ENCODE assay signal across 28 cellular contexts in the genomic region with DNA sequence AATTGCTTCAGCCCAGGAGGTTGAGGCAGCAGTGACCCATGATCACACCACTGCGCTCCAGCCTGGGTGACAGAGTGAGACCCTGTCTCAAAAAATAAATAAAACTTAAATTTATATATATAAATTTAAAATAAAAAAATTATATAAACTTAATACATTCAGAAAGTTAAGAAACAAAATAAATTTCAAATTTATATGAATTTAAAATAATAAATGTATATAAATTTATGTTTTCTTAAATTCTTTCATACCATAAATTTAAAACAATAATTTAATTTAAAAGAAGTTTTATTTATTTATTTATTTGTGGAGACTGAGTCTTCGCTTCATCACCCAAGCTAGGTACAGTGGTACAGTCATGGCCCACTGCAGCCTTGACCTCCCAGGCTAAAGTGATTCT.
"Had no signal": no experiment of that assay in that cellular context is flagged by ENCODE, and none has a peak within 500 bp of the region (broad histone marks: within the 10 kb centered on the region; RNA-seq: fewer than 3 reads in every experiment).

No MANE protein-coding gene starts in this region.

- H3K27me3 ChIP-seq: adrenal gland, body of pancreas, colonic mucosa, esophagus muscularis mucosa, foreskin keratinocyte, gastroesophageal sphincter, heart right ventricle had no signal

- ATAC-seq: activated CD4-positive, CD25-positive, alpha-beta regulatory T cell treated with anti-CD3 and anti-CD28 coated beads, Interleukin-2, amount 50 U/mL, for 24 hours; activated CD8-positive, alpha-beta memory T cell treated with anti-CD3 and anti-CD28 coated beads, Interleukin-2, amount 10 ng/mL, durations not matched to agents 7 days and 5 days; activated CD8-positive, alpha-beta T cell treated with anti-CD3 and anti-CD28 coated beads, Interleukin-2, amount 10 ng/mL, durations not matched to agents 7 days and 5 days; body of pancreas; foreskin keratinocyte; gastroesophageal sphincter; heart right ventricle had no signal

- H3K4me3 ChIP-seq: adrenal gland, body of pancreas, colonic mucosa, esophagus muscularis mucosa, gastroesophageal sphincter, heart right ventricle had no signal

- H3K36me3 ChIP-seq: colonic mucosa had no signal

- H3K9me3 ChIP-seq: adrenal gland, body of pancreas, colonic mucosa, esophagus muscularis mucosa, gastroesophageal sphincter, heart right ventricle had no signal

- H3K27ac ChIP-seq: adrenal gland, body of pancreas, colonic mucosa, esophagus muscularis mucosa, foreskin keratinocyte, gastroesophageal sphincter, heart right ventricle, VCaP had no signal

- H3K4me1 ChIP-seq: body of pancreas, colonic mucosa, foreskin keratinocyte, gastroesophageal sphincter had no signal

- DNase-seq: activated B cell treated with CpG ODN at 0.5 μM for 24 hours; activated CD4-positive, alpha-beta memory T cell treated with anti-CD3 and anti-CD28 coated beads for 36 hours; activated CD4-positive, alpha-beta T cell treated with anti-CD3 and anti-CD28 coated beads for 48 hours; activated CD4-positive, alpha-beta T cell treated with anti-CD3 and anti-CD28 coated beads, Interleukin-2, amount 50 U/mL, for 1 hour; activated CD8-positive, alpha-beta memory T cell treated with anti-CD3 and anti-CD28 coated beads, Interleukin-2, amount 10 ng/mL, durations not matched to agents 7 days and 5 days; activated CD8-positive, alpha-beta memory T cell treated with anti-CD3 and anti-CD28 coated beads, Interleukin-2, amount 50 U/mL, for 4 hours; activated CD8-positive, alpha-beta T cell treated with anti-CD3 and anti-CD28 coated beads, Interleukin-2, amount 10 ng/mL, durations not matched to agents 7 days and 5 days; activated effector memory CD4-positive, alpha-beta T cell treated with anti-CD3 and anti-CD28 coated beads, Interleukin-2, amount 50 U/mL, for 16 hours; activated naive CD4-positive, alpha-beta T cell treated with anti-CD3 and anti-CD28 coated beads for 36 hours; activated naive CD8-positive, alpha-beta T cell treated with anti-CD3 and anti-CD28 coated beads, Interleukin-2, amount 50 U/mL, for 24 hours; activated T-cell treated with anti-CD3 and anti-CD28 coated beads, Interleukin-2, amount 50 U/mL, for 1 hour; activated T-cell treated with anti-CD3 and anti-CD28 coated beads, Interleukin-2, amount 50 U/mL, for 48 hours; amygdala; aorta; body of pancreas; caudate nucleus; colonic mucosa; effector memory CD4-positive, alpha-beta T cell; endodermal cell; erythroblast; foreskin keratinocyte; heart right ventricle; T-helper 2 cell had no signal
